Comparison of ENCODE assay signal across 8 cellular contexts in the genomic region with DNA sequence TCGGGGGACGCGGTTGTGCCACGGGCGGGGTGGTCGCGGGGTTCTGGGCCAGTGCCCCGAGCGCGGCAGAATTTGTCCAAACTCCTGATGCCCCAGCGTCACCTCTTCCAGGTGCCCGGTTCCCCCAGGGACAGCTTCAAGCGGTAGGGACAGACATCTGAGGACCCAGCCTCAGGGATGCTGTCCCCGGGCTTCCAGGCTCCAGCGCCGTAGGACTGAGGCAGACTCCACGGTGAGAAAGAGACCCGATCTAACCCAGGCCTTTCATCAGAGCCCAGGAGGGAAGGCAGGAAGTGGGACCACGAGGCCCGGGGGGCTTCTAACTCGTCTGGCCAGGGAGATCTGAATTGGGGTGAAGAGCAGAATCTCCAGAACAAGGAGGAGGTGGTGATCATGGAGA. TPM values are rescaled to one million over a fixed set of nuclear protein-coding genes. Genes with fewer than 3 reads are reported as not detected.
A peak's percentile ranks its signal among the peaks of the same experiment; 100 is the strongest.
DNase-seq lines count a peak whose midpoint lies in the region; ATAC-seq, FAIRE-seq and TF ChIP-seq lines count a peak whose summit lies in the region.
"Not testable (repeated sequence)": the region's sequence is repeated elsewhere in the genome, so short reads cannot be mapped to it uniquely, and the experiment has no call there.

No MANE protein-coding gene starts in this region.

- H3K27ac Mint-ChIP-seq in activated CD8-positive, alpha-beta T cell treated with anti-CD3 and anti-CD28 coated beads, Interleukin-2, amount 10 ng/mL, durations not matched to agents 7 days and 5 days: peak overlapping the region; percentile 92

- intact Hi-C loops in colonic mucosa (cut with DNase I); left ventricle myocardium inferior (cut with micrococcal nuclease): not testable (repeated sequence)

- CTCF ChIA-PET in activated CD8-positive, alpha-beta T cell treated with anti-CD3 and anti-CD28 coated beads, Interleukin-2, amount 10 ng/mL, durations not matched to agents 7 days and 5 days (lab: Charles Lee): not testable (repeated sequence)

- H3K4me1 Mint-ChIP-seq in activated CD8-positive, alpha-beta T cell treated with anti-CD3 and anti-CD28 coated beads, Interleukin-2, amount 10 ng/mL, durations not matched to agents 7 days and 5 days (ENCODE audit: low read depth): peaks cover 12% of the 10 kb centered on the region

- peak overlapping the region in 1 of 2 donors; percentile 24 for H3K9ac ChIP-seq in colonic mucosa (ENCODE audit: low read depth in 2 of 2, low read length in 2 of 2)

- not testable (repeated sequence) for H3K27me3 Mint-ChIP-seq in activated CD8-positive, alpha-beta T cell treated with anti-CD3 and anti-CD28 coated beads, Interleukin-2, amount 10 ng/mL, durations not matched to agents 7 days and 5 days (ENCODE audit: low read depth)

- H3K9me3 Mint-ChIP-seq in activated CD8-positive, alpha-beta T cell treated with anti-CD3 and anti-CD28 coated beads, Interleukin-2, amount 10 ng/mL, durations not matched to agents 7 days and 5 days (ENCODE audit: insufficient read depth): not testable (repeated sequence)

- not testable (repeated sequence) for H3K9me3 ChIP-seq in colonic mucosa; left ventricle myocardium inferior (replicated peaks); muscle layer of duodenum (ENCODE audit: control insufficient read depth in 1 of 2, low read length in 2 of 2); small intestine (ENCODE audit: control insufficient read depth, low read depth)

- 0 to 1% (median 0%) methylated on average over 1 to 13 of the region's 21 CpGs for WGBS in small intestine, 3 donors

- DNase-seq in AG10803 (ENCODE audit: low read depth); LNCaP clone FGC (ENCODE audit: low read depth); activated CD8-positive, alpha-beta T cell treated with anti-CD3 and anti-CD28 coated beads, Interleukin-2, amount 10 ng/mL, durations not matched to agents 7 days and 5 days; colonic mucosa; left ventricle myocardium inferior; small intestine: not testable (repeated sequence)

- TF ChIP-seq CTCF in AG10803 (conservative IDR thresholded peaks at IDR 0.05; ENCODE audit: low read length); LNCaP clone FGC (IDR thresholded peaks at IDR 0.05; ENCODE audit: control insufficient read depth, extremely low read depth, insufficient read depth); colonic mucosa (IDR thresholded peaks at IDR 0.05); left ventricle myocardium inferior (IDR thresholded peaks at IDR 0.05; ENCODE audit: borderline replicate concordance): not testable (repeated sequence)

- peaks cover 28% of the 10 kb centered on the region for H3K36me3 Mint-ChIP-seq in activated CD8-positive, alpha-beta T cell treated with anti-CD3 and anti-CD28 coated beads, Interleukin-2, amount 10 ng/mL, durations not matched to agents 7 days and 5 days (ENCODE audit: low read depth)

- peak overlapping the region; percentile 64 for H3K4me3 ChIP-seq in AG10803 (ENCODE audit: low read length)
- H3K4me3 ChIP-seq in LNCaP clone FGC (ENCODE audit: low read depth, low read length): peak overlapping the region; percentile 59
- peak overlapping the region; percentile 45 for H3K4me3 ChIP-seq in colonic mucosa
- peak overlapping the region; percentile 74 for H3K4me3 ChIP-seq in left ventricle myocardium inferior
- peak overlapping the region; percentile 37 to 60 for H3K4me3 ChIP-seq in muscle layer of duodenum (ENCODE audit: low read depth in 1 of 2, low read length in 2 of 2)
- H3K4me3 ChIP-seq in small intestine (ENCODE audit: low read depth in 1 of 2, low read length in 2 of 2): peak overlapping the region; percentile 39 to 41

- not testable (repeated sequence) for H3K27me3 ChIP-seq in colonic mucosa; left ventricle myocardium inferior (ENCODE audit: low read depth); muscle layer of duodenum (ENCODE audit: low read depth, low read length); small intestine (ENCODE audit: control insufficient read depth in 2 of 2, insufficient read depth in 2 of 2, low read length in 2 of 2)

- peak; percentile 10 for ATAC-seq in GM21717 (IDR thresholded peaks at IDR 0.05; ENCODE audit: unreplicated experiment)
- peak; percentile 13 for ATAC-seq in activated CD8-positive, alpha-beta T cell treated with anti-CD3 and anti-CD28 coated beads, Interleukin-2, amount 10 ng/mL, durations not matched to agents 7 days and 5 days

- H3K4me1 ChIP-seq in colonic mucosa; left ventricle myocardium inferior; muscle layer of duodenum (ENCODE audit: control insufficient read depth in 1 of 2, insufficient read depth in 2 of 2, low read length in 2 of 2); small intestine (ENCODE audit: control insufficient read depth in 2 of 2, insufficient read depth in 1 of 2, low read depth in 1 of 2, low read length in 1 of 2): not testable (repeated sequence)

- H3K27ac ChIP-seq in colonic mucosa; muscle layer of duodenum (ENCODE audit: low read length): not testable (repeated sequence)
- H3K27ac ChIP-seq in left ventricle myocardium inferior (replicated peaks) (peak overlapping the region; percentile 70), small intestine (ENCODE audit: low read depth in 1 of 2, low read length in 1 of 2) (peak overlapping the region in 1 of 2 donors; percentile 49)

- FAIRE-seq in small intestine (lab: Jason Lieb, UNC): not testable (repeated sequence)

- not testable (repeated sequence) for H3K36me3 ChIP-seq in colonic mucosa; left ventricle myocardium inferior; muscle layer of duodenum (ENCODE audit: control insufficient read depth in 1 of 2, insufficient read depth in 2 of 2, low read length in 2 of 2); small intestine (ENCODE audit: control insufficient read depth in 2 of 2, insufficient read depth in 2 of 2, low read length in 2 of 2)

- POLR2A ChIA-PET in activated CD8-positive, alpha-beta T cell treated with anti-CD3 and anti-CD28 coated beads, Interleukin-2, amount 10 ng/mL, durations not matched to agents 7 days and 5 days (lab: Charles Lee): interaction anchor here (0.6 kb wide), 1 partner anchor 270 kb away, joined by 3 read pairs; no protein-coding TSS in a partner anchor

- peak overlapping the region; percentile 88 for H3K4me3 Mint-ChIP-seq in activated CD8-positive, alpha-beta T cell treated with anti-CD3 and anti-CD28 coated beads, Interleukin-2, amount 10 ng/mL, durations not matched to agents 7 days and 5 days

RNA-seq across cellular contexts. Expression of gene ZNF286A, which starts 0.4 kb away (rescaled TPM):
- total RNA-seq in activated CD8-positive, alpha-beta T cell treated with anti-CD3 and anti-CD28 coated beads, Interleukin-2, amount 10 ng/mL, durations not matched to agents 7 days and 5 days: 10 to 100 TPM; 25.7 to 27.2 TPM
- 10 to 100 TPM; 10.9 to 11.3 TPM for total RNA-seq in colonic mucosa
- 10.8 TPM for total RNA-seq in left ventricle myocardium inferior
- polyA plus RNA-seq in small intestine: 1 to 10 TPM; 2.2 to 6.2 (median 2.5) TPM

RNA-seq across cellular contexts. Expression of gene TRIM16, which starts 15.8 kb away (rescaled TPM):
- total RNA-seq in activated CD8-positive, alpha-beta T cell treated with anti-CD3 and anti-CD28 coated beads, Interleukin-2, amount 10 ng/mL, durations not matched to agents 7 days and 5 days: 10 to 100 TPM in 1 of 2 experiments, 1 to 10 TPM in 1; 10.0 to 11.9 TPM
- total RNA-seq in colonic mucosa (10 to 100 TPM; 27.2 to 30.4 TPM), left ventricle myocardium inferior (30.4 TPM)
- polyA plus RNA-seq in small intestine: 10 to 100 TPM; 16.5 to 22.2 (median 20.1) TPM

RNA-seq across cellular contexts. Expression of gene TBC1D26, which starts 32.1 kb away (rescaled TPM):
- total RNA-seq in activated CD8-positive, alpha-beta T cell treated with anti-CD3 and anti-CD28 coated beads, Interleukin-2, amount 10 ng/mL, durations not matched to agents 7 days and 5 days: under 1 TPM in 1 of 2 experiments, not detected in 1; 0.23 TPM
- total RNA-seq in colonic mucosa (not detected), left ventricle myocardium inferior (not detected)
- not detected for polyA plus RNA-seq in small intestine
